In the genomic region with DNA sequence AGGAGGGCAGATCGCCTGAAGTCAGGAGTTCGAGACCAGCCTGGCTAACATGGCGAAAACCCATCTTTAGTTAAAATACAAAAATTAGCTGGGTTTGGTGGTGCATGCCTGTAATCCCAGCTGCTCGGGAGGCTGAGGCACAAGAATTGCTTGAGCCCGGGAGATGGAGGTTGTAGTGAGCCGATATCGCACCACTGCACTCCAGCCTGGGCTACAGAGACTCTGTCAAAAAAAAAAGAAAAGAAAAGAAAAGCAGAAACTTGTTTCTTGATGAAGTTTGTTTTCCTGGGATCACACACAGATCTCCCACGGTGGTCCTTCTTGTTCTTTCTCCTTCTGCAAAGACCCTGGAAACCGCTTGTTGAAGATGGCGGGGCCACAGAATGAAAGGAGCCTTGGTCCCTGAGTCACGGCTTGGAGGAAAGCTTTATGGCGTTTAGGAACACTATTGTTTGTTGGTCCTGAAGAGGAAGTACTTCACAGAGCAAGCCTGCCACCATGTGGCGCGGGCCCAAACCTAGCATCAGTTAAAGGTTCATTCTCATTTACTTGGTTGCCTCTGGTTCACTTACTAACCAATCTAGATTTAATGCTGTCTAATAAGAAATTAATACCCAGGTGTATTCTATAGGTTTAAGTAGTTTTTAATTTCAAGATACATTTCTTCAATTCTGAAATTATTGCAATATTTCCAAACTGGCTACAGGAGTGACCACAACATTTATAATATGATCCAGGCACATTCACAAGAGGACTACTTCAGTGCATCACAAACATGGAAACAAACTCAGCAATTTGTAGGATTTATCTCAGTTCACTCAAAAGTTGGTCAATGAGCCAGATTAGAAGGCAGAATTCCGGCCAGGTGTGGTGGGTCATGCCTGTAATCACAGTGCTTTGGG, we compare ENCODE assay signal across 8 cellular contexts. TPM values are rescaled to one million over a fixed set of nuclear protein-coding genes. Genes with fewer than 3 reads are reported as not detected.
DNase-seq lines count a peak whose midpoint lies in the region; ATAC-seq and TF ChIP-seq lines count a peak whose summit lies in the region.

No MANE protein-coding gene starts in this region.

- H3K36me3 ChIP-seq in heart left ventricle (no peaks in the 10 kb centered on the region), prostate gland (no peaks in the 10 kb centered on the region), upper lobe of right lung (no peaks in the 10 kb centered on the region)

- TF ChIP-seq CTCF in GM12875 (IDR thresholded peaks at IDR 0.05; ENCODE audit: borderline replicate concordance, insufficient read depth, low read depth, low read length) (peak; percentile 67), heart left ventricle (IDR thresholded peaks at IDR 0.05) (peak; percentile 66 to 93 (median 84)), prostate gland (IDR thresholded peaks at IDR 0.05) (peak; percentile 27 to 85 (median 78)), upper lobe of right lung (IDR thresholded peaks at IDR 0.05) (peak; percentile 85)

- H3K9me3 ChIP-seq in heart left ventricle (peaks cover 0 to 5% (median 0%) of the 10 kb centered on the region in 12 donors), prostate gland (no peaks in the 10 kb centered on the region), upper lobe of right lung (no peaks in the 10 kb centered on the region)

- H3K27me3 ChIP-seq in heart left ventricle (no peaks in the 10 kb centered on the region), prostate gland (replicated peaks; ENCODE audit: insufficient read depth) (no peaks in the 10 kb centered on the region), upper lobe of right lung (no peaks in the 10 kb centered on the region)

- TF ChIP-seq POLR2A in heart left ventricle (IDR thresholded peaks at IDR 0.05) (no peak), prostate gland (IDR thresholded peaks at IDR 0.05) (no peak)

- peak; percentile 89 for DNase-seq in NCI-H146 (lab: John Stamatoyannopoulos, UW)
- peak; percentile 90 for DNase-seq in SW480 (ENCODE audit: low spot score)
- DNase-seq in activated naive CD8-positive, alpha-beta T cell treated with anti-CD3 and anti-CD28 coated beads, Interleukin-2, amount 50 U/mL, for 16 hours (ENCODE audit: low read depth, low spot score) = peak; percentile 39
- DNase-seq in heart left ventricle = peak; percentile 83 to 90 (median 88)
- peak; percentile 88 for DNase-seq in prostate gland (ENCODE audit: low spot score)
- peak; percentile 90 for DNase-seq in upper lobe of right lung

- ATAC-seq in HG02852 (IDR thresholded peaks at IDR 0.05; ENCODE audit: unreplicated experiment) (peak; percentile 96), heart left ventricle (peak; percentile 94 to 98 (median 98)), upper lobe of right lung (peak; percentile 99)

- 31 to 36% (median 33%) methylated on average over 15 of the region's 15 CpGs for WGBS in heart left ventricle, 4 donors
- WGBS in prostate gland = 28% methylated on average over 15 of the region's 15 CpGs

- H3K4me3 ChIP-seq in GM12875 (ENCODE audit: low read depth, low read length) (peak overlapping the region; percentile 5), heart left ventricle (peak overlapping the region in 11 of 12 donors; percentile 13 to 52 (median 36)), prostate gland (peak overlapping the region; percentile 9 to 19), upper lobe of right lung (peak overlapping the region; percentile 40)

- peak overlapping the region in 2 of 12 donors; percentile 28 to 50 for H3K27ac ChIP-seq in heart left ventricle
- no peak overlapping the region for H3K27ac ChIP-seq in prostate gland
- H3K27ac ChIP-seq in upper lobe of right lung = no peak overlapping the region

- intact Hi-C loops in heart left ventricle (cut with DNase I) = loop anchor here in 9 of 10 donors (1.0 to 10.0 kb wide), 9 partner anchors 110 to 310 kb away; a partner anchor contains a TSS
- intact Hi-C loops in prostate gland (cut with DNase I) = loop anchor here (5.0 kb wide), 2 partner anchors 165 to 305 kb away; a partner anchor contains a TSS
- intact Hi-C loops in upper lobe of right lung (cut with DNase I) = loop anchor here (10.0 kb wide), 1 partner anchor 302 kb away; no protein-coding TSS in a partner anchor

- H3K4me1 ChIP-seq in heart left ventricle = peaks cover 0 to 7% (median 0%) of the 10 kb centered on the region in 12 donors
- H3K4me1 ChIP-seq in prostate gland (replicated peaks) = no peaks in the 10 kb centered on the region
- no peaks in the 10 kb centered on the region for H3K4me1 ChIP-seq in upper lobe of right lung

RNA-seq across cellular contexts. Expression of a gene that starts 21.3 kb away (rescaled TPM):
- total RNA-seq in heart left ventricle (1 to 10 TPM in 1 of 9 donors, under 1 TPM in 8; 0.13 to 3.0 (median 0.30) TPM), prostate gland (under 1 TPM; 0.05 to 0.40 TPM), upper lobe of right lung (4.4 TPM)
- polyA plus RNA-seq in heart left ventricle = under 1 TPM; 0.32 to 0.34 TPM

RNA-seq across cellular contexts. Expression of a gene that starts 21.6 kb away (rescaled TPM):
- total RNA-seq in heart left ventricle (10 to 100 TPM; 10.9 to 25.8 (median 17.2) TPM), prostate gland (10 to 100 TPM; 15.7 to 29.4 TPM), upper lobe of right lung (24.7 TPM)
- polyA plus RNA-seq in heart left ventricle = 10 to 100 TPM in 1 of 2 donors, 1 to 10 TPM in 1; 8.5 to 10.6 TPM

Comparison
In these comparisons a context has a peak if more than half of its experiments do, and no peak if none do; other contexts are left out.
1. DNase-seq: peak in every context shown above with its lines; median percentile 90 in SW480; 90 in upper lobe of right lung; 89 in NCI-H146; 88 in heart left ventricle; 88 in prostate gland; 39 in activated naive CD8-positive, alpha-beta T cell treated with anti-CD3 and anti-CD28 coated beads, Interleukin-2, amount 50 U/mL, for 16 hours.